8 cellular contexts compared by ENCODE assay signal in genomic region chr4:109702950-109703663, GRCh38. TPM values are rescaled to one million over a fixed set of nuclear protein-coding genes. Genes with fewer than 3 reads are reported as not detected.
DNase-seq lines count a peak whose midpoint lies in the region; ATAC-seq and TF ChIP-seq lines count a peak whose summit lies in the region.

Gene CASP6 (minus strand): TSS chr4:109703445. CDS start chr4:109703395, 50 bp downstream.

- no peaks in the 10 kb centered on the region for H3K36me3 Mint-ChIP-seq in natural killer cell

- H3K9me3 Mint-ChIP-seq in natural killer cell = no peaks in the 10 kb centered on the region

- DNase-seq in Daoy (ENCODE audit: low read depth) (peak; percentile 61), KG1 (lab: John Stamatoyannopoulos, UW) (peak; percentile 69), RWPE1 (ENCODE audit: low spot score) (peak; percentile 63), fibroblast of peridontal ligament (ENCODE audit: extremely low read depth) (peak; percentile 68), natural killer cell (peak; percentile 66)
- peak; percentile 61 for DNase-seq in activated T-helper 9 cell treated with anti-CD3 and anti-CD28 coated beads, Interleukin-2, amount 50 U/mL, for 16 hours (ENCODE audit: low read depth)
- peak; percentile 75 for DNase-seq in stimulated activated naive CD8-positive, alpha-beta T cell treated with anti-CD3 and anti-CD28 coated beads, Interleukin-15, Interleukin-2, amounts not matched to agents 100 U/mL and 50 U/mL, for 24 hours

- ATAC-seq in GM21723 (IDR thresholded peaks at IDR 0.05; ENCODE audit: unreplicated experiment) (peak; percentile 78), natural killer cell (peak; percentile 92)
- ATAC-seq in stimulated activated naive CD8-positive, alpha-beta T cell treated with anti-CD3 and anti-CD28 coated beads, Interleukin-15, Interleukin-2, amounts not matched to agents 100 U/mL and 50 U/mL, for 24 hours = peak; percentile 88

- POLR2A ChIA-PET in RWPE1 (lab: Yijun Ruan, JAX; ENCODE audit: low non-redundant PET) = interaction anchor here (0.9 kb wide), 1 partner anchor 26 kb away, joined by 3 read pairs; no protein-coding TSS in a partner anchor

- H3K27ac ChIP-seq in RWPE1 = peak within 1 kb of the TSS; percentile 83

- TF ChIP-seq CTCF in RWPE1 (conservative IDR thresholded peaks at IDR 0.05; ENCODE audit: low read depth) (peak; percentile 65), natural killer cell (IDR thresholded peaks at IDR 0.05) (peak; percentile 71)

- H3K27me3 Mint-ChIP-seq in natural killer cell (ENCODE audit: low read depth in 2 of 2) = peaks cover 0 to 4% of the 10 kb centered on the region in 2 donors

- peaks cover 25 to 30% of the 10 kb centered on the region in 2 donors for H3K4me1 Mint-ChIP-seq in natural killer cell

- intact Hi-C loops in natural killer cell (cut with micrococcal nuclease) = loop anchor here (1.0 kb wide), 2 partner anchors 123 to 281 kb away; no protein-coding TSS in a partner anchor

- H3K4me3 Mint-ChIP-seq in natural killer cell = peak within 1 kb of the TSS; percentile 98

- H3K27ac Mint-ChIP-seq in natural killer cell = peak within 1 kb of the TSS; percentile 85 to 92

- CTCF ChIA-PET in RWPE1 (lab: Yijun Ruan, JAX) = interaction anchor here (0.6 to 0.7 kb wide), 4 partner anchors 10 to 991 kb away, joined by 3 to 4 read pairs (median 3); no protein-coding TSS in a partner anchor

RNA-seq across cellular contexts. Expression of gene CASP6, which starts in this region (rescaled TPM):
- 21.7 and 31.8 TPM in 2 replicates for total RNA-seq in Daoy (2014; rRNA removed; shearing (Covaris generic))
- total RNA-seq in natural killer cell = 1 to 10 TPM; 3.4 to 6.0 (median 4.8) TPM

Comparison
In these comparisons a context has a peak if more than half of its experiments do, and no peak if none do; other contexts are left out.
1. Peak in every context shown above with its lines: DNase-seq, ATAC-seq and H3K27ac ChIP-seq.